14 cellular contexts compared by ENCODE assay signal in the genomic region with DNA sequence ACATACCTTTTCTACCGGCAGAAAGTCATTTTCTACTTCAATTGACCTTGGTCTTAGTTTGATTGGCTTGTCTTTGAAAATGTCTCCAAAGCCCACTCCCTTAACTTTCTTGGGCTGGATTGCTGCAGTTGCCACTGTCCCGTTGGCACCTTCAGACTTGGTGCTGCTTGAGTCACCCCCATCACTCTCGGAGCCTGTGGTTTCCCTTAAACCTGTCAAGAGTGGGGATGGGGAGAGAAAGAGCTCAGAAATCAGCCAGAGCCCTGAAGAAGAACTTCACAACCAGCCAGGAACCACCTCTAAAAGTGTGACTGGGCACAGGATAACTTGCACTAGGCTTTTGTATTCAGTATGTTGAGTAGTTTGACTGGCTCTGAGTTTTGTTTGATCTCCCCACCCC.
A peak's percentile ranks its signal among the peaks of the same experiment; 100 is the strongest.
DNase-seq lines count a peak whose midpoint lies in the region; ATAC-seq and TF ChIP-seq lines count a peak whose summit lies in the region.
"Had no signal": no experiment of that assay in that cellular context is flagged by ENCODE, and none has a peak within 500 bp of the region (broad histone marks: within the 10 kb centered on the region; RNA-seq: fewer than 3 reads in every experiment).

No MANE protein-coding gene starts in this region.

- DNase-seq in CD14-positive monocyte (ENCODE audit: low spot score) (no peak), SJSA1 (ENCODE audit: low read depth in 1 of 2, low spot score in 2 of 2) (no peak), NCI-H2196 (lab: John Stamatoyannopoulos, UW; ENCODE audit: unreplicated experiment) (no peak), iPS-NIHi11 (ENCODE audit: low spot score) (no peak)
- DNase-seq: cortex of kidney, glutamatergic neuron, NCI-H2171 treated with DMSO at 0.1 percent for 48 hours, small intestine had no signal

- no peak overlapping the region for H3K4me3 Mint-ChIP-seq in CD14-positive monocyte
- H3K4me3 Mint-ChIP-seq in activated naive CD4-positive, alpha-beta T cell treated with anti-CD3 and anti-CD28 coated beads, Interleukin-2, amount 50 U/mL, for 24 hours = peak overlapping the region; percentile 82
- H3K4me3 Mint-ChIP-seq: mesothelial cell of epicardium had no signal

- H3K27ac Mint-ChIP-seq in CD14-positive monocyte = peak overlapping the region in 5 of 7 donors; percentile 6 to 81 (median 48)
- H3K27ac Mint-ChIP-seq in activated naive CD4-positive, alpha-beta T cell treated with anti-CD3 and anti-CD28 coated beads, Interleukin-2, amount 50 U/mL, for 24 hours = peak overlapping the region; percentile 90

- intact Hi-C loops in CD14-positive monocyte (cut with micrococcal nuclease) = no loop called here

- H3K9me3 ChIP-seq in SJSA1 (replicated peaks) = no peaks in the 10 kb centered on the region
- H3K9me3 ChIP-seq in neutrophil = no peaks in the 10 kb centered on the region

- ATAC-seq in GM18498 (IDR thresholded peaks at IDR 0.05; ENCODE audit: unreplicated experiment) (no peak), GM19452 (IDR thresholded peaks at IDR 0.05; ENCODE audit: unreplicated experiment) (no peak)
- ATAC-seq: K562 had no signal

- peaks cover 0 to 2% (median 0%) of the 10 kb centered on the region in 7 donors for H3K9me3 Mint-ChIP-seq in CD14-positive monocyte
- no peaks in the 10 kb centered on the region for H3K9me3 Mint-ChIP-seq in activated naive CD4-positive, alpha-beta T cell treated with anti-CD3 and anti-CD28 coated beads, Interleukin-2, amount 50 U/mL, for 24 hours

- H3K4me3 ChIP-seq in SJSA1 (no peak overlapping the region), neutrophil (ENCODE audit: low read depth in 1 of 2, low read length in 1 of 2) (no peak overlapping the region)
- H3K4me3 ChIP-seq: K562 had no signal

- H3K27me3 ChIP-seq in SJSA1 (replicated peaks) (no peaks in the 10 kb centered on the region), neutrophil (no peaks in the 10 kb centered on the region)

- H3K36me3 ChIP-seq in SJSA1 = no peaks in the 10 kb centered on the region
- H3K36me3 ChIP-seq in neutrophil = peaks cover 12% of the 10 kb centered on the region

- peaks cover 0 to 5% (median 0%) of the 10 kb centered on the region in 3 donors for H3K27me3 Mint-ChIP-seq in CD14-positive monocyte (ENCODE audit: low read depth in 3 of 3)
- H3K27me3 Mint-ChIP-seq in activated naive CD4-positive, alpha-beta T cell treated with anti-CD3 and anti-CD28 coated beads, Interleukin-2, amount 50 U/mL, for 24 hours = no peaks in the 10 kb centered on the region

- TF ChIP-seq CTCF in CD14-positive monocyte (IDR thresholded peaks at IDR 0.05) = no peak
- TF ChIP-seq CTCF in neutrophil (IDR thresholded peaks at IDR 0.05) = no peak

- peaks cover 41% of the 10 kb centered on the region in 2 donors for H3K36me3 Mint-ChIP-seq in CD14-positive monocyte
- peaks cover 6% of the 10 kb centered on the region for H3K36me3 Mint-ChIP-seq in activated naive CD4-positive, alpha-beta T cell treated with anti-CD3 and anti-CD28 coated beads, Interleukin-2, amount 50 U/mL, for 24 hours

- H3K4me1 ChIP-seq in SJSA1 (replicated peaks) (peaks cover 30% of the 10 kb centered on the region), neutrophil (ENCODE audit: control insufficient read depth in 1 of 2, insufficient read depth in 1 of 2, low read depth in 1 of 2, low read length in 1 of 2) (peaks cover 21 to 34% of the 10 kb centered on the region in 2 experiments)

- peaks cover 44% of the 10 kb centered on the region for H3K4me1 Mint-ChIP-seq in CD14-positive monocyte
- H3K4me1 Mint-ChIP-seq in activated naive CD4-positive, alpha-beta T cell treated with anti-CD3 and anti-CD28 coated beads, Interleukin-2, amount 50 U/mL, for 24 hours = peaks cover 81% of the 10 kb centered on the region
- H3K4me1 Mint-ChIP-seq: mesothelial cell of epicardium had no signal

- H3K27ac ChIP-seq in SJSA1 (0 out of 2 replicates have a peak overlapping the region, but pooled peaks have one; percentile 7), neutrophil (peak overlapping the region; percentile 77)
